ENCODE assay signal across 23 cellular contexts in genomic region chr18:3610818-3611217, GRCh38.
DNase-seq lines count a peak whose midpoint lies in the region; ATAC-seq, FAIRE-seq and TF ChIP-seq lines count a peak whose summit lies in the region.
"Had no signal": no experiment of that assay in that cellular context is flagged by ENCODE, and none has a peak within 500 bp of the region (broad histone marks: within the 10 kb centered on the region; RNA-seq: fewer than 3 reads in every experiment).

No MANE protein-coding gene starts in this region.

- POLR2A ChIA-PET in activated CD4-positive, alpha-beta T cell treated with anti-CD3 and anti-CD28 coated beads, Interleukin-2, amount 10 ng/mL, durations not matched to agents 7 days and 5 days (lab: Charles Lee) = no interaction called here
- POLR2A ChIA-PET in activated B cell treated with CpG ODN at 0.5 μM for 24 hours (lab: Charles Lee) = interaction anchor here (0.5 to 0.8 kb wide), 4 partner anchors 17 to 360 kb away, joined by 3 read pairs; no protein-coding TSS in a partner anchor

- intact Hi-C loops in activated B cell treated with CpG ODN at 0.5 μM for 24 hours (cut with micrococcal nuclease) = no loop called here
- intact Hi-C loops in CD14-positive monocyte (cut with micrococcal nuclease) = no loop called here

- peak; percentile 42 for ATAC-seq in activated B cell treated with CpG ODN at 0.5 μM for 24 hours (ENCODE audit: low read depth)
- ATAC-seq: naive thymus-derived CD4-positive, alpha-beta T cell; PC-3 had no signal

- H3K36me3 Mint-ChIP-seq in activated CD4-positive, alpha-beta T cell treated with anti-CD3 and anti-CD28 coated beads, Interleukin-2, amount 10 ng/mL, durations not matched to agents 7 days and 5 days (ENCODE audit: low read depth) = no peaks in the 10 kb centered on the region
- H3K36me3 Mint-ChIP-seq in activated B cell treated with CpG ODN at 0.5 μM for 24 hours (ENCODE audit: low read depth) (no peaks in the 10 kb centered on the region), CD14-positive monocyte (no peaks in the 10 kb centered on the region)

- no peak overlapping the region for H3K4me3 ChIP-seq in foreskin fibroblast (ENCODE audit: low read depth in 1 of 2, low read length in 2 of 2)
- H3K4me3 ChIP-seq: dorsolateral prefrontal cortex, right atrium auricular region had no signal

- FAIRE-seq in H54 (lab: Jason Lieb, UNC) (no peak), GM12891 (lab: Jason Lieb, UNC) (no peak)
- FAIRE-seq: D721Med, G401.6, GM19239 had no signal

- no peak overlapping the region for H3K27ac Mint-ChIP-seq in activated CD4-positive, alpha-beta T cell treated with anti-CD3 and anti-CD28 coated beads, Interleukin-2, amount 10 ng/mL, durations not matched to agents 7 days and 5 days
- no peak overlapping the region for H3K27ac Mint-ChIP-seq in activated B cell treated with CpG ODN at 0.5 μM for 24 hours
- H3K27ac Mint-ChIP-seq in CD14-positive monocyte = no peak overlapping the region

- peaks cover 3% of the 10 kb centered on the region for H3K9me3 Mint-ChIP-seq in activated CD4-positive, alpha-beta T cell treated with anti-CD3 and anti-CD28 coated beads, Interleukin-2, amount 10 ng/mL, durations not matched to agents 7 days and 5 days
- H3K9me3 Mint-ChIP-seq in activated B cell treated with CpG ODN at 0.5 μM for 24 hours (no peaks in the 10 kb centered on the region), CD14-positive monocyte (peaks cover 0 to 1% (median 0%) of the 10 kb centered on the region in 7 donors)

- TF ChIP-seq CTCF in activated B cell treated with CpG ODN at 0.5 μM for 24 hours (IDR thresholded peaks at IDR 0.05) (no peak), foreskin fibroblast (IDR thresholded peaks at IDR 0.05; ENCODE audit: low read depth, low read length) (no peak), CD14-positive monocyte (IDR thresholded peaks at IDR 0.05) (no peak)

- CTCF ChIA-PET in activated CD4-positive, alpha-beta T cell treated with anti-CD3 and anti-CD28 coated beads, Interleukin-2, amount 10 ng/mL, durations not matched to agents 7 days and 5 days (lab: Charles Lee) = interaction anchor here (0.9 to 2.9 kb wide), 2 partner anchors 17 to 315 kb away, joined by 3 to 8 read pairs; no protein-coding TSS in a partner anchor
- CTCF ChIA-PET in activated B cell treated with CpG ODN at 0.5 μM for 24 hours (lab: Charles Lee) = no interaction called here

- no peaks in the 10 kb centered on the region for H3K27me3 Mint-ChIP-seq in activated CD4-positive, alpha-beta T cell treated with anti-CD3 and anti-CD28 coated beads, Interleukin-2, amount 10 ng/mL, durations not matched to agents 7 days and 5 days
- no peaks in the 10 kb centered on the region for H3K27me3 Mint-ChIP-seq in activated B cell treated with CpG ODN at 0.5 μM for 24 hours
- no peaks in the 10 kb centered on the region for H3K27me3 Mint-ChIP-seq in CD14-positive monocyte (ENCODE audit: low read depth in 3 of 3)
- H3K27me3 Mint-ChIP-seq: naive thymus-derived CD4-positive, alpha-beta T cell had no signal

- H3K4me1 Mint-ChIP-seq in activated CD4-positive, alpha-beta T cell treated with anti-CD3 and anti-CD28 coated beads, Interleukin-2, amount 10 ng/mL, durations not matched to agents 7 days and 5 days = peaks cover 34% of the 10 kb centered on the region
- H3K4me1 Mint-ChIP-seq in activated B cell treated with CpG ODN at 0.5 μM for 24 hours (peaks cover 7% of the 10 kb centered on the region), CD14-positive monocyte (no peaks in the 10 kb centered on the region)

- no peak overlapping the region for H3K4me3 Mint-ChIP-seq in activated CD4-positive, alpha-beta T cell treated with anti-CD3 and anti-CD28 coated beads, Interleukin-2, amount 10 ng/mL, durations not matched to agents 7 days and 5 days
- H3K4me3 Mint-ChIP-seq in activated B cell treated with CpG ODN at 0.5 μM for 24 hours = no peak overlapping the region
- H3K4me3 Mint-ChIP-seq in CD14-positive monocyte = no peak overlapping the region
- H3K4me3 Mint-ChIP-seq: naive thymus-derived CD4-positive, alpha-beta T cell had no signal

- TF ChIP-seq POLR2A in H54 (IDR thresholded peaks at IDR 0.05; ENCODE audit: low read depth, low read length) (no peak), GM12891 (IDR thresholded peaks at IDR 0.05; ENCODE audit: low read depth, low read length) (no peak)

- DNase-seq in activated CD4-positive, alpha-beta T cell treated with anti-CD3 and anti-CD28 coated beads for 48 hours = peak; percentile 44
- no peak for DNase-seq in activated CD4-positive, alpha-beta T cell treated with anti-CD3 and anti-CD28 coated beads, Interleukin-2, amount 10 ng/mL, durations not matched to agents 7 days and 5 days
- DNase-seq in HCEC 1CT (peak; percentile 23), activated B cell treated with CpG ODN at 0.5 μM for 24 hours (no peak), foreskin fibroblast (peak; percentile 62 to 78), H54 (ENCODE audit: insufficient read length, low spot score) (no peak), GM12891 (ENCODE audit: insufficient read length, low spot score) (no peak), CD14-positive monocyte (ENCODE audit: low spot score) (no peak)
- DNase-seq: activated effector memory CD4-positive, alpha-beta T cell treated with Interleukin-2 at 50 U/mL for 16 hours; C1 segment of cervical spinal cord; central memory CD4-positive, alpha-beta T cell; dorsolateral prefrontal cortex; kidney glomerular epithelial cell; naive thymus-derived CD4-positive, alpha-beta T cell; NCI-H1105; NCI-H2081; NCI-H446; PC-3; T1000 had no signal

TF ChIP-seq in GM12891, 5 proteins besides CTCF, POLR2A, EP300 and RAD21:
- TF ChIP-seq PAX5 (IDR thresholded peaks at IDR 0.05; ENCODE audit: insufficient read depth, low read length, severe bottlenecking) = no peak
- TF ChIP-seq TAF1 (IDR thresholded peaks at IDR 0.05; ENCODE audit: low read depth, low read length) = no peak
- TF ChIP-seq POLR2AphosphoS5 (IDR thresholded peaks at IDR 0.05; ENCODE audit: low read depth, low read length) = no peak
- no peak for TF ChIP-seq SPI1 (IDR thresholded peaks at IDR 0.05; ENCODE audit: low read depth, low read length)
- no peak for TF ChIP-seq POU2F2 (IDR thresholded peaks at IDR 0.05; ENCODE audit: low read depth, low read length)

Comparison
In these comparisons a context has a peak if more than half of its experiments do, and no peak if none do; other contexts are left out.
1. DNase-seq: peak in activated CD4-positive, alpha-beta T cell treated with anti-CD3 and anti-CD28 coated beads for 48 hours (single experiment), HCEC 1CT (single experiment) and foreskin fibroblast (2 of 2); none in activated CD4-positive, alpha-beta T cell treated with anti-CD3 and anti-CD28 coated beads, Interleukin-2, amount 10 ng/mL, durations not matched to agents 7 days and 5 days (single experiment), activated B cell treated with CpG ODN at 0.5 μM for 24 hours (single experiment), H54 (single experiment), GM12891 (single experiment) and CD14-positive monocyte (single experiment).